Comparison of ENCODE assay signal across 16 cellular contexts in the genomic region with DNA sequence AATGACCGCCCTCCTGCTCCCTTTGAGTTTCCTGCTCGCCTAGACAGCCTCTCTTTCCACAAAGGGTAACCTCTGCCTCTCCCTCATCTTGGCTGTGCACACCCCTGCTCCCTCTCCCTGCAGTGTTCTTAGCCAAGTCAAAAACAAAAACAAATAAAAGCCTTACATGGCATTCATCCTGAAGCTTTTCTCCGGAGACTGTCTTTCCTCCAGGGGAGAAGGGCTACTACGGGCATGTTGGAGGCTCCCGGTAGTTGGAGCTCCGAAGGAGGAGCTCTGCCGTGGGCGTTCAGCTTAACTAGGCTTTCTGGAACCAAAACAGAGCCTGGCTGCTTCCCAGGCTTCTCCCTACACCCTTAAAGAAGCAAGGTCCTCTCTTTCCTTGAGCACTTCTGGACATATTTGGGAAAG.
DNase-seq lines count a peak whose midpoint lies in the region; ATAC-seq and TF ChIP-seq lines count a peak whose summit lies in the region.
"Had no signal": no experiment of that assay in that cellular context is flagged by ENCODE, and none has a peak within 500 bp of the region (broad histone marks: within the 10 kb centered on the region; RNA-seq: fewer than 3 reads in every experiment).

No MANE protein-coding gene starts in this region.

- POLR2A ChIA-PET in HEK293T (lab: Yijun Ruan, JAX) = no interaction called here

- H3K4me3 ChIP-seq in stomach smooth muscle (ENCODE audit: low read length in 2 of 2) = peak overlapping the region; percentile 11 to 67
- H3K4me3 ChIP-seq: neural progenitor cell had no signal

- peaks cover 6% of the 10 kb centered on the region for H3K4me1 Mint-ChIP-seq in HFFc6 (ENCODE audit: low read depth)
- H3K4me1 Mint-ChIP-seq: activated CD4-positive, alpha-beta T cell treated with anti-CD3 and anti-CD28 coated beads, Interleukin-2, amount 10 ng/mL, durations not matched to agents 24 days and 14 days; neural progenitor cell had no signal

- H3K27ac ChIP-seq in stomach smooth muscle (ENCODE audit: low read length) = no peak overlapping the region
- H3K27ac ChIP-seq: neural progenitor cell had no signal

- H3K4me1 ChIP-seq in stomach smooth muscle (ENCODE audit: control insufficient read depth, insufficient read depth, low read length) = peaks cover 18% of the 10 kb centered on the region
- H3K4me1 ChIP-seq: neural progenitor cell had no signal

- peak overlapping the region in 1 of 2 donors; percentile 29 for H3K9ac ChIP-seq in stomach smooth muscle (ENCODE audit: low read length in 2 of 2)
- H3K9ac ChIP-seq: neural progenitor cell had no signal

- DNase-seq in HFFc6 (no peak), fibroblast of gingiva (ENCODE audit: low read depth) (peak; percentile 38), middle frontal gyrus (ENCODE audit: extremely low spot score, low spot score) (peak; percentile 62), HEK293T (ENCODE audit: extremely low spot score) (no peak), cortex of kidney (lab: John Stamatoyannopoulos, UW) (no peak)
- DNase-seq in activated CD8-positive, alpha-beta memory T cell treated with anti-CD3 and anti-CD28 coated beads, Interleukin-2, amount 50 U/mL, for 48 hours = no peak
- DNase-seq: activated CD4-positive, alpha-beta T cell treated with anti-CD3 and anti-CD28 coated beads, Interleukin-2, amount 10 ng/mL, durations not matched to agents 24 days and 14 days; activated T-cell treated with anti-CD3 and anti-CD28 coated beads, Interleukin-2, amount 50 U/mL, for 48 hours; DMS153; effector CD4-positive, alpha-beta T cell; NCI-H146 had no signal

- no peak overlapping the region for H3K4me3 Mint-ChIP-seq in HFFc6
- H3K4me3 Mint-ChIP-seq: activated CD4-positive, alpha-beta T cell treated with anti-CD3 and anti-CD28 coated beads, Interleukin-2, amount 10 ng/mL, durations not matched to agents 24 days and 14 days; neural progenitor cell; T-helper 2 cell treated with Interferon-gamma antibody and Interleukin-4, amounts not matched to agents 5 μg/mL and 100 μg/mL, for 36 hours had no signal

- no peak for ATAC-seq in GM21529 (IDR thresholded peaks at IDR 0.05; ENCODE audit: unreplicated experiment)

- H3K36me3 ChIP-seq in stomach smooth muscle (ENCODE audit: control insufficient read depth in 2 of 2, insufficient read depth in 2 of 2, low read length in 2 of 2) = no peaks in the 10 kb centered on the region
- H3K36me3 ChIP-seq: neural progenitor cell had no signal

- H3K27ac Mint-ChIP-seq in HFFc6 = peak overlapping the region; percentile 24; the same call in 1 of the 2 replicates
- H3K27ac Mint-ChIP-seq: activated CD4-positive, alpha-beta T cell treated with anti-CD3 and anti-CD28 coated beads, Interleukin-2, amount 10 ng/mL, durations not matched to agents 24 days and 14 days; neural progenitor cell; T-helper 2 cell treated with Interferon-gamma antibody and Interleukin-4, amounts not matched to agents 5 μg/mL and 100 μg/mL, for 36 hours had no signal

- H3K9me3 ChIP-seq in stomach smooth muscle (ENCODE audit: control insufficient read depth in 2 of 2, low read length in 2 of 2) = no peaks in the 10 kb centered on the region
- H3K9me3 ChIP-seq: heart left ventricle had no signal

- H3K27me3 Mint-ChIP-seq in HFFc6 (ENCODE audit: insufficient read depth) = peaks cover 6% of the 10 kb centered on the region
- H3K27me3 Mint-ChIP-seq: activated CD4-positive, alpha-beta T cell treated with anti-CD3 and anti-CD28 coated beads, Interleukin-2, amount 10 ng/mL, durations not matched to agents 24 days and 14 days had no signal

- H3K36me3 Mint-ChIP-seq in HFFc6 (ENCODE audit: low read depth) = peaks cover 16% of the 10 kb centered on the region

- no peak for TF ChIP-seq CTCF in HFFc6 (IDR thresholded peaks at IDR 0.05)

- CTCF ChIA-PET in HEK293T (lab: Yijun Ruan, JAX) = interaction anchor here (0.6 to 1.0 kb wide), 2 partner anchors 10 to 37 kb away, joined by 3 to 4 read pairs; no protein-coding TSS in a partner anchor

- H3K9me3 Mint-ChIP-seq in HFFc6 = no peaks in the 10 kb centered on the region
- H3K9me3 Mint-ChIP-seq: activated CD4-positive, alpha-beta T cell treated with anti-CD3 and anti-CD28 coated beads, Interleukin-2, amount 10 ng/mL, durations not matched to agents 24 days and 14 days; neural progenitor cell; T-helper 2 cell treated with Interferon-gamma antibody and Interleukin-4, amounts not matched to agents 5 μg/mL and 100 μg/mL, for 36 hours had no signal

- H3K27me3 ChIP-seq in stomach smooth muscle (ENCODE audit: control insufficient read depth in 1 of 2, insufficient read depth in 2 of 2, low read length in 2 of 2) = no peaks in the 10 kb centered on the region
- H3K27me3 ChIP-seq: heart left ventricle, neural progenitor cell had no signal

TF ChIP-seq in HEK293T, 16 proteins besides CTCF, POLR2A, EP300 and RAD21:
- TF ChIP-seq SP1 (IDR thresholded peaks at IDR 0.05) = no peak
- no peak for TF ChIP-seq FOXM1 (IDR thresholded peaks at IDR 0.05; ENCODE audit: borderline replicate concordance)
- TF ChIP-seq HDGF (IDR thresholded peaks at IDR 0.05; ENCODE audit: borderline replicate concordance) = no peak
- no peak for TF ChIP-seq ZNF384 (IDR thresholded peaks at IDR 0.05)
- TF ChIP-seq, protein P1, sequence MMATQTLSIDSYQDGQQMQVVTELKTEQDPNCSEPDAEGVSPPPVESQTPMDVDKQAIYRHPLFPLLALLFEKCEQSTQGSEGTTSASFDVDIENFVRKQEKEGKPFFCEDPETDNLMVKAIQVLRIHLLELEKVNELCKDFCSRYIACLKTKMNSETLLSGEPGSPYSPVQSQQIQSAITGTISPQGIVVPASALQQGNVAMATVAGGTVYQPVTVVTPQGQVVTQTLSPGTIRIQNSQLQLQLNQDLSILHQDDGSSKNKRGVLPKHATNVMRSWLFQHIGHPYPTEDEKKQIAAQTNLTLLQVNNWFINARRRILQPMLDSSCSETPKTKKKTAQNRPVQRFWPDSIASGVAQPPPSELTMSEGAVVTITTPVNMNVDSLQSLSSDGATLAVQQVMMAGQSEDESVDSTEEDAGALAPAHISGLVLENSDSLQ (IDR thresholded peaks at IDR 0.05) = no peak
- no peak for TF ChIP-seq FOXA1 (IDR thresholded peaks at IDR 0.05)
- no peak for TF ChIP-seq CTBP1 (IDR thresholded peaks at IDR 0.05; ENCODE audit: borderline replicate concordance)
- TF ChIP-seq ELF4 (IDR thresholded peaks at IDR 0.05) = no peak
- no peak for TF ChIP-seq NFRKB (IDR thresholded peaks at IDR 0.05)
- no peak for TF ChIP-seq L3MBTL2 (conservative IDR thresholded peaks at IDR 0.05)

Comparison
In these comparisons a context has a peak if more than half of its experiments do, and no peak if none do; other contexts are left out.
1. DNase-seq: peak in fibroblast of gingiva (single experiment) and middle frontal gyrus (single experiment); none in HFFc6 (single experiment), activated CD8-positive, alpha-beta memory T cell treated with anti-CD3 and anti-CD28 coated beads, Interleukin-2, amount 50 U/mL, for 48 hours (single experiment), HEK293T (single experiment) and cortex of kidney (single experiment).